In genomic region chr1:115780655-115781054, GRCh38 we compare ENCODE assay signal across 5 cellular contexts. TPM values are rescaled to one million over a fixed set of nuclear protein-coding genes. Genes with fewer than 3 reads are reported as not detected.
"Had no signal": no experiment of that assay in that cellular context is flagged by ENCODE, and none has a peak within 500 bp of the region (broad histone marks: within the 10 kb centered on the region; RNA-seq: fewer than 3 reads in every experiment).

No MANE protein-coding gene starts in this region.

RNA-seq across cellular contexts. Expression of gene CASQ2, which starts 12.1 kb away (rescaled TPM):
- total RNA-seq: activated B cell treated with CpG ODN at 0.5 μM for 24 hours; activated CD4-positive, alpha-beta memory T cell treated with anti-CD3 and anti-CD28 coated beads, Interleukin-2, amount 10 ng/mL, durations not matched to agents 7 days and 5 days; activated CD8-positive, alpha-beta memory T cell treated with anti-CD3 and anti-CD28 coated beads, Interleukin-2, amount 10 ng/mL, durations not matched to agents 7 days and 5 days; IMR-90; K562 had no signal
- polyA plus RNA-seq: IMR-90, K562 had no signal
